8 cellular contexts compared by ENCODE assay signal in genomic region chr22:30245985-30246901, GRCh38. TPM values are rescaled to one million over a fixed set of nuclear protein-coding genes. Genes with fewer than 3 reads are reported as not detected.
DNase-seq lines count a peak whose midpoint lies in the region; ATAC-seq, FAIRE-seq and TF ChIP-seq lines count a peak whose summit lies in the region.

Gene LIF (minus strand): TSS chr22:30246759. CDS start chr22:30246695, 64 bp downstream.

- no peak for FAIRE-seq in frontal cortex (lab: Jason Lieb, UNC)

- DNase-seq in EH (ENCODE audit: low read depth) (peak; percentile 67), NCI-H524 (lab: John Stamatoyannopoulos, UW) (peak; percentile 14 to 52), activated T-helper 1 cell treated with Interleukin-2 at 50 U/mL for 16 hours (ENCODE audit: low read depth) (peak; percentile 30), frontal cortex (ENCODE audit: low spot score in 2 of 2) (peak; percentile 62 to 83), osteocyte (ENCODE audit: extremely low spot score, unreplicated experiment) (no peak), pons (ENCODE audit: low spot score) (no peak)

- peak within 1 kb of the TSS; percentile 91 for H3K27ac Mint-ChIP-seq in osteocyte (ENCODE audit: unreplicated experiment)

- ATAC-seq in GM18519 (IDR thresholded peaks at IDR 0.05; ENCODE audit: low FRiP score, unreplicated experiment) (no peak), HG02759 (IDR thresholded peaks at IDR 0.05; ENCODE audit: unreplicated experiment) (no peak)

- peaks cover 73% of the 10 kb centered on the region for H3K4me1 Mint-ChIP-seq in osteocyte (ENCODE audit: unreplicated experiment)

- peak; percentile 39 for TF ChIP-seq CTCF in osteocyte (IDR thresholded peaks at IDR 0.05)

- H3K9me3 Mint-ChIP-seq in osteocyte (ENCODE audit: unreplicated experiment): no peaks in the 10 kb centered on the region

- H3K27me3 Mint-ChIP-seq in osteocyte (ENCODE audit: unreplicated experiment): no peaks in the 10 kb centered on the region

- H3K36me3 Mint-ChIP-seq in osteocyte (ENCODE audit: unreplicated experiment): peaks cover 5% of the 10 kb centered on the region

- peak within 1 kb of the TSS; percentile 88 for H3K4me3 Mint-ChIP-seq in osteocyte (ENCODE audit: unreplicated experiment)

RNA-seq across cellular contexts. Expression of gene LIF, which starts in this region (rescaled TPM):
- total RNA-seq in frontal cortex (not detected), osteocyte (13.7 and 15.5 TPM in 2 replicates)

Comparison
In these comparisons a context has a peak if more than half of its experiments do, and no peak if none do; other contexts are left out.
1. RNA of gene LIF (total RNA-seq): 13.7 to 15.5 TPM in osteocyte; not detected in frontal cortex (single experiment); every median in the first group is over 10 times any median in the second.
2. Peak in DNase-seq in frontal cortex; RNA of the gene not detected or under 1 TPM.
3. DNase-seq: peak in EH (single experiment), NCI-H524 (2 of 2) and activated T-helper 1 cell treated with Interleukin-2 at 50 U/mL for 16 hours (single experiment); none in osteocyte (single experiment) and pons (single experiment).